In genomic region chr18:35918564-35918963, GRCh38 we compare ENCODE assay signal across 33 cellular contexts.
"Had no signal": no experiment of that assay in that cellular context is flagged by ENCODE, and none has a peak within 500 bp of the region (broad histone marks: within the 10 kb centered on the region; RNA-seq: fewer than 3 reads in every experiment).

No MANE protein-coding gene starts in this region.

- H3K4me3 Mint-ChIP-seq: activated CD4-positive, alpha-beta memory T cell treated with anti-CD3 and anti-CD28 coated beads, Interleukin-2, amount 10 ng/mL, durations not matched to agents 7 days and 5 days; activated CD4-positive, alpha-beta T cell treated with anti-CD3 and anti-CD28 coated beads, Interleukin-2, amount 10 ng/mL, durations not matched to agents 7 days and 5 days; activated naive CD8-positive, alpha-beta T cell; activated T-cell treated with anti-CD3 and anti-CD28 coated beads, Interleukin-2, amount 50 U/mL, for 24 hours; activated T-cell treated with anti-CD3 and anti-CD28 coated beads, Interleukin-2, amount 50 U/mL, for 72 hours; activated T-helper 17 cell treated with anti-CD3 and anti-CD28 coated beads, Interleukin-2, amount 50 U/mL, for 72 hours; effector memory CD8-positive, alpha-beta T cell; T-helper 17 cell; T-helper 2 cell treated with Interferon-gamma antibody and Interleukin-4, amounts not matched to agents 5 μg/mL and 100 μg/mL, for 36 hours; WTC11 had no signal

- H3K36me3 ChIP-seq: esophagus squamous epithelium, gastroesophageal sphincter had no signal

- H3K4me3 ChIP-seq: body of pancreas, esophagus squamous epithelium, gastroesophageal sphincter had no signal

- H3K36me3 Mint-ChIP-seq: activated naive CD8-positive, alpha-beta T cell had no signal

- H3K27me3 ChIP-seq: body of pancreas, gastroesophageal sphincter had no signal

- ATAC-seq: activated T-cell treated with anti-CD3 and anti-CD28 coated beads, Interleukin-2, amount 50 U/mL, for 72 hours; activated T-helper 17 cell treated with anti-CD3 and anti-CD28 coated beads, Interleukin-2, amount 50 U/mL, for 72 hours; body of pancreas; effector memory CD8-positive, alpha-beta T cell; gastroesophageal sphincter; T-helper 17 cell; WTC11 had no signal

- H3K27ac Mint-ChIP-seq: activated CD4-positive, alpha-beta memory T cell treated with anti-CD3 and anti-CD28 coated beads, Interleukin-2, amount 10 ng/mL, durations not matched to agents 7 days and 5 days; activated CD4-positive, alpha-beta T cell treated with anti-CD3 and anti-CD28 coated beads, Interleukin-2, amount 10 ng/mL, durations not matched to agents 7 days and 5 days; activated naive CD8-positive, alpha-beta T cell; activated T-cell treated with anti-CD3 and anti-CD28 coated beads, Interleukin-2, amount 50 U/mL, for 24 hours; activated T-cell treated with anti-CD3 and anti-CD28 coated beads, Interleukin-2, amount 50 U/mL, for 72 hours; activated T-helper 17 cell treated with anti-CD3 and anti-CD28 coated beads, Interleukin-2, amount 50 U/mL, for 72 hours; effector memory CD8-positive, alpha-beta T cell; T-helper 17 cell; T-helper 2 cell treated with Interferon-gamma antibody and Interleukin-4, amounts not matched to agents 5 μg/mL and 100 μg/mL, for 36 hours; WTC11 had no signal

- H3K9me3 Mint-ChIP-seq: activated CD4-positive, alpha-beta memory T cell treated with anti-CD3 and anti-CD28 coated beads, Interleukin-2, amount 10 ng/mL, durations not matched to agents 7 days and 5 days; activated CD4-positive, alpha-beta T cell treated with anti-CD3 and anti-CD28 coated beads, Interleukin-2, amount 10 ng/mL, durations not matched to agents 7 days and 5 days; activated T-cell treated with anti-CD3 and anti-CD28 coated beads, Interleukin-2, amount 50 U/mL, for 24 hours; activated T-cell treated with anti-CD3 and anti-CD28 coated beads, Interleukin-2, amount 50 U/mL, for 72 hours; activated T-helper 17 cell treated with anti-CD3 and anti-CD28 coated beads, Interleukin-2, amount 50 U/mL, for 72 hours; effector memory CD8-positive, alpha-beta T cell; T-helper 2 cell treated with Interferon-gamma antibody and Interleukin-4, amounts not matched to agents 5 μg/mL and 100 μg/mL, for 36 hours; WTC11 had no signal

- H3K27me3 Mint-ChIP-seq: activated naive CD8-positive, alpha-beta T cell had no signal

- H3K4me1 Mint-ChIP-seq: activated CD4-positive, alpha-beta memory T cell treated with anti-CD3 and anti-CD28 coated beads, Interleukin-2, amount 10 ng/mL, durations not matched to agents 7 days and 5 days; activated CD4-positive, alpha-beta T cell treated with anti-CD3 and anti-CD28 coated beads, Interleukin-2, amount 10 ng/mL, durations not matched to agents 7 days and 5 days; activated T-helper 17 cell treated with anti-CD3 and anti-CD28 coated beads, Interleukin-2, amount 50 U/mL, for 72 hours; T-helper 17 cell had no signal

- DNase-seq: activated CD4-positive, alpha-beta memory T cell treated with anti-CD3 and anti-CD28 coated beads, Interleukin-2, amount 10 ng/mL, durations not matched to agents 7 days and 5 days; activated CD4-positive, alpha-beta T cell treated with anti-CD3 and anti-CD28 coated beads for 1 hour; activated CD4-positive, alpha-beta T cell treated with anti-CD3 and anti-CD28 coated beads for 4 hours; activated CD4-positive, alpha-beta T cell treated with anti-CD3 and anti-CD28 coated beads, Interleukin-2, amount 10 ng/mL, durations not matched to agents 7 days and 5 days; activated CD4-positive, alpha-beta T cell treated with anti-CD3 and anti-CD28 coated beads, Interleukin-2, amount 50 U/mL, for 4 hours; activated CD8-positive, alpha-beta memory T cell treated with anti-CD3 and anti-CD28 coated beads, Interleukin-2, amount 50 U/mL, for 48 hours; activated effector memory CD4-positive, alpha-beta T cell treated with Interleukin-2 at 50 U/mL for 16 hours; activated gamma-delta T cell treated with Interleukin-2 at 50 U/mL for 16 hours; activated naive CD4-positive, alpha-beta T cell treated with anti-CD3 and anti-CD28 coated beads, Interleukin-2, amount 50 U/mL, for 16 hours; activated naive CD4-positive, alpha-beta T cell treated with Interleukin-2 at 50 U/mL for 16 hours; activated T-cell treated with anti-CD3 and anti-CD28 coated beads for 4 hours; activated T-cell treated with anti-CD3 and anti-CD28 coated beads, Interleukin-2, amount 50 U/mL, for 24 hours; activated T-cell treated with anti-CD3 and anti-CD28 coated beads, Interleukin-2, amount 50 U/mL, for 72 hours; amniotic stem cell; anterior cingulate cortex; body of pancreas; caudate nucleus; cortex of kidney; dermis blood vessel endothelial cell; effector CD4-positive, alpha-beta T cell; effector memory CD8-positive, alpha-beta T cell; erythroblast; esophagus squamous epithelium; foreskin melanocyte; T-helper 1 cell; T-helper 17 cell; T1000 had no signal

- H3K4me1 ChIP-seq: body of pancreas, esophagus squamous epithelium, gastroesophageal sphincter had no signal

- H3K9me3 ChIP-seq: body of pancreas, esophagus squamous epithelium, gastroesophageal sphincter had no signal

- H3K27ac ChIP-seq: body of pancreas, esophagus squamous epithelium, gastroesophageal sphincter, VCaP had no signal
